Comparison of ENCODE assay signal across 1 cellular context in the genomic region with DNA sequence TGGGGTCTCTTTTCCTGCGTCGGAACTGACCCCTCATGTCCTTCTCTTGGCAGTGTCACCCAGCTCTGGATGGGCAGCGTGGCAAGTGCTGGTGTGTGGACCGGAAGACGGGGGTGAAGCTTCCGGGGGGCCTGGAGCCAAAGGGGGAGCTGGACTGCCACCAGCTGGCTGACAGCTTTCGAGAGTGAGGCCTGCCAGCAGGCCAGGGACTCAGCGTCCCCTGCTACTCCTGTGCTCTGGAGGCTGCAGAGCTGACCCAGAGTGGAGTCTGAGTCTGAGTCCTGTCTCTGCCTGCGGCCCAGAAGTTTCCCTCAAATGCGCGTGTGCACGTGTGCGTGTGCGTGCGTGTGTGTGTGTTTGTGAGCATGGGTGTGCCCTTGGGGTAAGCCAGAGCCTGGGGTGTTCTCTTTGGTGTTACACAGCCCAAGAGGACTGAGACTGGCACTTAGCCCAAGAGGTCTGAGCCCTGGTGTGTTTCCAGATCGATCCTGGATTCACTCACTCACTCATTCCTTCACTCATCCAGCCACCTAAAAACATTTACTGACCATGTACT.
TF ChIP-seq lines count a peak whose summit lies in the region.

No MANE protein-coding gene starts in this region.

TF ChIP-seq in HepG2, 621 proteins besides CTCF, POLR2A, EP300 and RAD21:
- TF ChIP-seq, protein P1, sequence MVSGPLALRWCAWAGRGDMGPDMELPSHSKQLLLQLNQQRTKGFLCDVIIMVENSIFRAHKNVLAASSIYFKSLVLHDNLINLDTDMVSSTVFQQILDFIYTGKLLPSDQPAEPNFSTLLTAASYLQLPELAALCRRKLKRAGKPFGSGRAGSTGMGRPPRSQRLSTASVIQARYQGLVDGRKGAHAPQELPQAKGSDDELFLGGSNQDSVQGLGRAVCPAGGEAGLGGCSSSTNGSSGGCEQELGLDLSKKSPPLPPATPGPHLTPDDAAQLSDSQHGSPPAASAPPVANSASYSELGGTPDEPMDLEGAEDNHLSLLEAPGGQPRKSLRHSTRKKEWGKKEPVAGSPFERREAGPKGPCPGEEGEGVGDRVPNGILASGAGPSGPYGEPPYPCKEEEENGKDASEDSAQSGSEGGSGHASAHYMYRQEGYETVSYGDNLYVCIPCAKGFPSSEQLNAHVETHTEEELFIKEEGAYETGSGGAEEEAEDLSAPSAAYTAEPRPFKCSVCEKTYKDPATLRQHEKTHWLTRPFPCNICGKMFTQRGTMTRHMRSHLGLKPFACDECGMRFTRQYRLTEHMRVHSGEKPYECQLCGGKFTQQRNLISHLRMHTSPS (CRISPR knock-in tag; IDR thresholded peaks at IDR 0.05; ENCODE audit: low read depth), result no peak
- TF ChIP-seq, protein P2, sequence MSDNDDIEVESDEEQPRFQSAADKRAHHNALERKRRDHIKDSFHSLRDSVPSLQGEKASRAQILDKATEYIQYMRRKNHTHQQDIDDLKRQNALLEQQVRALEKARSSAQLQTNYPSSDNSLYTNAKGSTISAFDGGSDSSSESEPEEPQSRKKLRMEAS (IDR thresholded peaks at IDR 0.05), result no peak
- TF ChIP-seq ZNF772 (CRISPR knock-in tag; IDR thresholded peaks at IDR 0.05) (no peak), ELF4 (CRISPR knock-in tag; IDR thresholded peaks at IDR 0.05; ENCODE audit: borderline replicate concordance) (no peak), KAT8 (CRISPR knock-in tag; IDR thresholded peaks at IDR 0.05) (no peak), GTF2F1 (IDR thresholded peaks at IDR 0.05; ENCODE audit: low read length) (no peak), PCBP2 (optimal IDR thresholded peaks at IDR 0.05; ENCODE audit: low read depth, low read length, poor library complexity, severe bottlenecking) (no peak), KLF11 (CRISPR knock-in tag; IDR thresholded peaks at IDR 0.05) (no peak), ZSCAN21 (CRISPR knock-in tag; IDR thresholded peaks at IDR 0.05; ENCODE audit: borderline replicate concordance) (no peak), ZNF790 (CRISPR knock-in tag; IDR thresholded peaks at IDR 0.05; ENCODE audit: borderline replicate concordance) (no peak), GTF3A (CRISPR knock-in tag; conservative IDR thresholded peaks at IDR 0.05) (no peak), SP4 (CRISPR knock-in tag; IDR thresholded peaks at IDR 0.05) (no peak), ZFP82 (CRISPR knock-in tag; IDR thresholded peaks at IDR 0.05; ENCODE audit: borderline replicate concordance) (no peak), ETV5 (CRISPR knock-in tag; IDR thresholded peaks at IDR 0.05; ENCODE audit: borderline replicate concordance) (no peak), REPIN1 (CRISPR knock-in tag; IDR thresholded peaks at IDR 0.05; ENCODE audit: borderline replicate concordance, low read depth) (no peak), ZNF572 (CRISPR knock-in tag; IDR thresholded peaks at IDR 0.05) (no peak), KDM5B (CRISPR knock-in tag; IDR thresholded peaks at IDR 0.05; ENCODE audit: borderline replicate concordance) (no peak), FOSL1 (CRISPR knock-in tag; IDR thresholded peaks at IDR 0.05; ENCODE audit: borderline replicate concordance) (no peak)
- TF ChIP-seq, protein P3, sequence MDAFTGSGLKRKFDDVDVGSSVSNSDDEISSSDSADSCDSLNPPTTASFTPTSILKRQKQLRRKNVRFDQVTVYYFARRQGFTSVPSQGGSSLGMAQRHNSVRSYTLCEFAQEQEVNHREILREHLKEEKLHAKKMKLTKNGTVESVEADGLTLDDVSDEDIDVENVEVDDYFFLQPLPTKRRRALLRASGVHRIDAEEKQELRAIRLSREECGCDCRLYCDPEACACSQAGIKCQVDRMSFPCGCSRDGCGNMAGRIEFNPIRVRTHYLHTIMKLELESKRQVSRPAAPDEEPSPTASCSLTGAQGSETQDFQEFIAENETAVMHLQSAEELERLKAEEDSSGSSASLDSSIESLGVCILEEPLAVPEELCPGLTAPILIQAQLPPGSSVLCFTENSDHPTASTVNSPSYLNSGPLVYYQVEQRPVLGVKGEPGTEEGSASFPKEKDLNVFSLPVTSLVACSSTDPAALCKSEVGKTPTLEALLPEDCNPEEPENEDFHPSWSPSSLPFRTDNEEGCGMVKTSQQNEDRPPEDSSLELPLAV (CRISPR knock-in tag; conservative IDR thresholded peaks at IDR 0.05; ENCODE audit: low read depth), result no peak
